In genomic region chr7:32892521-32893224, GRCh38 we compare ENCODE assay signal across 8 cellular contexts. TPM values are rescaled to one million over a fixed set of nuclear protein-coding genes. Genes with fewer than 3 reads are reported as not detected.
A peak's percentile ranks its signal among the peaks of the same experiment; 100 is the strongest.
DNase-seq lines count a peak whose midpoint lies in the region; ATAC-seq and TF ChIP-seq lines count a peak whose summit lies in the region.

No MANE protein-coding gene starts in this region.

- H3K27me3 ChIP-seq in Peyer's patch, result no peaks in the 10 kb centered on the region

- no peaks in the 10 kb centered on the region for H3K36me3 ChIP-seq in Peyer's patch

- H3K4me3 Mint-ChIP-seq in nephron progenitor cell, result peak overlapping the region; percentile 88

- ATAC-seq in GM18505 (IDR thresholded peaks at IDR 0.05; ENCODE audit: unreplicated experiment), result no peak

- DNase-seq in HK-2 (ENCODE audit: unreplicated experiment) (peak; percentile 61), Peyer's patch (peak; percentile 36 to 70 (median 67)), fibroblast of the conjunctiva (ENCODE audit: low read depth) (peak; percentile 47), nephron progenitor cell (peak; percentile 54), superior temporal gyrus (ENCODE audit: extremely low spot score) (peak; percentile 65), cortex of kidney (lab: John Stamatoyannopoulos, UW) (no peak)
- peak; percentile 41 for DNase-seq in activated effector memory CD4-positive, alpha-beta T cell treated with Interleukin-2 at 50 U/mL for 16 hours

- H3K27ac Mint-ChIP-seq in nephron progenitor cell, result peak overlapping the region; percentile 100

- no peaks in the 10 kb centered on the region for H3K9me3 Mint-ChIP-seq in nephron progenitor cell

- no peaks in the 10 kb centered on the region for H3K9me3 ChIP-seq in Peyer's patch

- peaks cover 51% of the 10 kb centered on the region for H3K4me1 Mint-ChIP-seq in nephron progenitor cell

- peaks cover 5% of the 10 kb centered on the region for H3K27me3 Mint-ChIP-seq in nephron progenitor cell (ENCODE audit: low read depth, poor library complexity)

- H3K27ac ChIP-seq in Peyer's patch, result peak overlapping the region; percentile 99 to 100 (median 100)

- peak overlapping the region; percentile 91 to 99 (median 98) for H3K4me3 ChIP-seq in Peyer's patch

- no peaks in the 10 kb centered on the region for H3K36me3 Mint-ChIP-seq in nephron progenitor cell (ENCODE audit: low read depth)

- TF ChIP-seq POLR2A in GM18505 (IDR thresholded peaks at IDR 0.05; ENCODE audit: borderline replicate concordance, extremely low read depth, insufficient read depth, insufficient read length) (peak; percentile 55), Peyer's patch (IDR thresholded peaks at IDR 0.05) (no peak)

- H3K4me1 ChIP-seq in Peyer's patch, result peaks cover 0 to 40% (median 4%) of the 10 kb centered on the region in 4 donors

- TF ChIP-seq CTCF in Peyer's patch (IDR thresholded peaks at IDR 0.05) (no peak), nephron progenitor cell (IDR thresholded peaks at IDR 0.05) (no peak)

RNA-seq across cellular contexts. Expression of gene KBTBD2, which starts 1.1 kb away (rescaled TPM):
- 10 to 100 TPM; 22.2 to 43.7 (median 28.4) TPM for total RNA-seq in Peyer's patch
